ENCODE assay signal across 7 cellular contexts in the genomic region with DNA sequence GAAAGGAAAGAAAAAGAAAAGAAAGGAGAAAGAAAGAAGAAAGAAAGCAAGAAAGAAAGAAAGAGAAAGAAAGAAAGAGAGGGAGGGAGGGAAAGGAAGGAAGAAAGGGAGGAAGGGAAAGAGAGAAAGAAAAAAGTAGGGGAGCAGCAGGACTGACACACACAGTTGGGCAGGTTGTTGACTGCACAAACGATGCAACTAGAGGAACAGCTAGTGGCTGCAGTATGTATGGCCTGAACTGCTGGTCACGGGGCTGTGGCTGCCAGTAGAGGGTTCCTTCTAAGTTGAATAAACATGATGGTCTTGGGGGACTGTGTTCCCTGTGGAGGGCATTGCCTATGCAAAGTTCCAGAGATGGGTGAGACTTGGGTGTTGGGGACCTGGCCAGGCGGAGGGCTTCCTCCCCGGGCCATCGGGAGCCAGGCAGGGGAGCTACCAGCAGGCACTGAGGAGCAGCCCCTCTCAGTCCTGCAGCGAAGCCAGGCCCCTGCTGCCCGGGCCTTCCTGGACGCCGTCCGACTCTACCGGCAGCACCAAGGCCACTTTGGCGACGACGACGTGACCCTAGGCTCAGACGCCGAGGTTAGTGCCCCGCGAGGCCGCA. TPM values are rescaled to one million over a fixed set of nuclear protein-coding genes. Genes with fewer than 3 reads are reported as not detected.
A peak's percentile ranks its signal among the peaks of the same experiment; 100 is the strongest.
DNase-seq lines count a peak whose midpoint lies in the region; ATAC-seq, FAIRE-seq and TF ChIP-seq lines count a peak whose summit lies in the region.

No MANE protein-coding gene starts in this region.

- ATAC-seq in GM21576 (IDR thresholded peaks at IDR 0.05; ENCODE audit: unreplicated experiment) (peak; percentile 6), pancreas (peak; percentile 2 to 39 (median 10)), GM18520 (IDR thresholded peaks at IDR 0.05; ENCODE audit: unreplicated experiment) (no peak), HG02938 (IDR thresholded peaks at IDR 0.05; ENCODE audit: unreplicated experiment) (no peak)

- no peak for DNase-seq in epithelial cell of proximal tubule (ENCODE audit: low read depth)
- DNase-seq in pancreas: no peak
- no peak for DNase-seq in islet precursor cell

- no peaks in the 10 kb centered on the region for H3K79me2 ChIP-seq in OCI-LY1 (ENCODE audit: insufficient read depth, low read length)

- TF ChIP-seq CTCF in OCI-LY1 (IDR thresholded peaks at IDR 0.05; ENCODE audit: low read length) (no peak), epithelial cell of proximal tubule (conservative IDR thresholded peaks at IDR 0.05; ENCODE audit: low read depth, low read length) (no peak), pancreas (IDR thresholded peaks at IDR 0.05) (no peak)

- no peaks in the 10 kb centered on the region for H3K9me3 ChIP-seq in OCI-LY1 (ENCODE audit: low read length)
- H3K9me3 ChIP-seq in pancreas: no peaks in the 10 kb centered on the region

- H3K27ac ChIP-seq in OCI-LY1 (ENCODE audit: low read depth, low read length, poor library complexity, severe bottlenecking): no peak overlapping the region
- no peak overlapping the region for H3K27ac ChIP-seq in pancreas

- no peak for FAIRE-seq in pancreas (lab: Jason Lieb, UNC)

- no peaks in the 10 kb centered on the region for H4K20me1 ChIP-seq in OCI-LY1 (ENCODE audit: insufficient read depth, low read length)

- H3K4me2 ChIP-seq in OCI-LY1 (ENCODE audit: low read length): peak overlapping the region; percentile 70

- H2AFZ ChIP-seq in OCI-LY1 (ENCODE audit: low read length): no peak overlapping the region

- H3K4me1 ChIP-seq in OCI-LY1 (ENCODE audit: insufficient read depth, low read length, severe bottlenecking): peaks cover 9% of the 10 kb centered on the region
- no peaks in the 10 kb centered on the region for H3K4me1 ChIP-seq in pancreas

- no peaks in the 10 kb centered on the region for H3K9me2 ChIP-seq in OCI-LY1 (ENCODE audit: low read depth, low read length)

- H3K27me3 ChIP-seq in OCI-LY1 (ENCODE audit: insufficient read depth, low read length): no peaks in the 10 kb centered on the region
- no peaks in the 10 kb centered on the region for H3K27me3 ChIP-seq in pancreas

- H3F3A ChIP-seq in OCI-LY1 (ENCODE audit: insufficient read depth, low read length): no peaks in the 10 kb centered on the region

- 6 to 13% methylated on average over 7 to 20 of the region's 20 CpGs for WGBS in pancreas, 2 donors

- no peaks in the 10 kb centered on the region for H3K36me3 ChIP-seq in OCI-LY1 (ENCODE audit: insufficient read depth, low read length)
- no peaks in the 10 kb centered on the region for H3K36me3 ChIP-seq in pancreas

- peak overlapping the region; percentile 40; the same call in 1 of the 2 replicates for H3K9ac ChIP-seq in OCI-LY1 (ENCODE audit: low read length)

- intact Hi-C loops in pancreas (cut with DNase I): no loop called here

- H3K4me3 ChIP-seq in OCI-LY1 (ENCODE audit: low read depth, low read length, poor library complexity, severe bottlenecking) (peak overlapping the region; percentile 56), epithelial cell of proximal tubule (ENCODE audit: low read depth, low read length) (peak overlapping the region; percentile 50), pancreas (peak overlapping the region; percentile 14 to 52 (median 30))

RNA-seq across cellular contexts. Expression of gene COLGALT1, which starts 16.7 kb away (rescaled TPM):
- 83.6 and 126 TPM in 2 replicates for total RNA-seq in epithelial cell of proximal tubule
- 10 to 100 TPM; 13.5 to 50.6 (median 19.5) TPM for total RNA-seq in pancreas
- 10 to 100 TPM; 27.6 to 34.4 TPM for polyA plus RNA-seq in pancreas

RNA-seq across cellular contexts. Expression of gene PGLS, which starts 27.3 kb away (rescaled TPM):
- total RNA-seq in epithelial cell of proximal tubule (83.6 and 123 TPM in 2 replicates), pancreas (10 to 100 TPM; 28.8 to 53.8 (median 46.6) TPM)
- 10 to 100 TPM; 53.6 to 65.8 TPM for polyA plus RNA-seq in pancreas

Comparison
In these comparisons a context has a peak if more than half of its experiments do, and no peak if none do; other contexts are left out.
1. ATAC-seq: peak in GM21576 (single experiment) and pancreas (4 of 4); none in GM18520 (single experiment) and HG02938 (single experiment).
2. Peak in every context shown above with its lines, with median percentiles within 50 percentile points of each other: H3K4me3 ChIP-seq.